8 cellular contexts compared by ENCODE assay signal in the genomic region with DNA sequence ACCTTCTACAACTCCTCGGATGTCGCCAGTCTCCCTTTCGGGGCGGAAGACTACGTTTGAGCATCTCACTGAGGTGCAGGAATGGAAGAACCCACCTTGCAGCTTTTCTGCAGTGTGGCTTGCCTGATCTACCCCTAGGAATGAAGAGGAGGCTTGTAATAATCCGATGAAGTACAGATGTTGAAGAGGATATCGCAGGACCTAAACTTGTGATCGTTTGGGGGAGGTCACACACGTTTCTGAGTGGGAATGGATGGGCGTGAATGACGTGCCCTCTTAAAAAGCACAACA. TPM values are rescaled to one million over a fixed set of nuclear protein-coding genes. Genes with fewer than 3 reads are reported as not detected.
DNase-seq lines count a peak whose midpoint lies in the region; ATAC-seq and TF ChIP-seq lines count a peak whose summit lies in the region.

No MANE protein-coding gene starts in this region.

- intact Hi-C loops in prostate gland (cut with DNase I), result loop anchor here (2.0 to 10.0 kb wide), 3 partner anchors 239 to 273 kb away; a partner anchor contains a TSS

- peak overlapping the region; percentile 93 to 98 for H3K27ac ChIP-seq in prostate gland

- peak; percentile 2 for ATAC-seq in GM21529 (IDR thresholded peaks at IDR 0.05; ENCODE audit: unreplicated experiment)
- ATAC-seq in SK-N-SH treated with all-trans-retinoic acid at 6 μM for 48 hours, result peak; percentile 22

- no peak for TF ChIP-seq POLR2A in erythroblast (IDR thresholded peaks at IDR 0.05; ENCODE audit: low read length)
- no peak for TF ChIP-seq POLR2A in prostate gland (IDR thresholded peaks at IDR 0.05)

- no peak for TF ChIP-seq CTCF in prostate gland (IDR thresholded peaks at IDR 0.05)

- WGBS in prostate gland, result 1% methylated on average over 11 of the region's 11 CpGs

- H3K4me1 ChIP-seq in prostate gland (replicated peaks), result peaks cover 7% of the 10 kb centered on the region

- H3K36me3 ChIP-seq in prostate gland, result no peaks in the 10 kb centered on the region

- peak overlapping the region; percentile 77 to 96 for H3K4me3 ChIP-seq in prostate gland

- no peaks in the 10 kb centered on the region for H3K27me3 ChIP-seq in prostate gland (replicated peaks; ENCODE audit: insufficient read depth)

- no peaks in the 10 kb centered on the region for H3K9me3 ChIP-seq in prostate gland

- peak; percentile 14 for DNase-seq in AG08395 (ENCODE audit: low spot score)
- peak; percentile 58 to 71 for DNase-seq in erythroblast (lab: John Stamatoyannopoulos, UW)
- DNase-seq in prostate gland (ENCODE audit: low spot score), result no peak
- DNase-seq in HuH-7 (ENCODE audit: low spot score), result no peak
- no peak for DNase-seq in stimulated activated CD4-positive, alpha-beta T cell treated with anti-CD3 and anti-CD28 coated beads, Interleukin-12 subunit alpha, Interleukin-12 subunit beta, amount 100 ng/mL, for 4 hours
- DNase-seq in NCI-H748 (lab: John Stamatoyannopoulos, UW; ENCODE audit: unreplicated experiment), result no peak

TF ChIP-seq in SK-N-SH treated with all-trans-retinoic acid at 6 μM for 48 hours, 23 proteins besides CTCF, POLR2A, EP300 and RAD21:
- no peak for TF ChIP-seq ZNF565 (CRISPR knock-in tag; conservative IDR thresholded peaks at IDR 0.05; ENCODE audit: low read depth)
- TF ChIP-seq, protein P1, sequence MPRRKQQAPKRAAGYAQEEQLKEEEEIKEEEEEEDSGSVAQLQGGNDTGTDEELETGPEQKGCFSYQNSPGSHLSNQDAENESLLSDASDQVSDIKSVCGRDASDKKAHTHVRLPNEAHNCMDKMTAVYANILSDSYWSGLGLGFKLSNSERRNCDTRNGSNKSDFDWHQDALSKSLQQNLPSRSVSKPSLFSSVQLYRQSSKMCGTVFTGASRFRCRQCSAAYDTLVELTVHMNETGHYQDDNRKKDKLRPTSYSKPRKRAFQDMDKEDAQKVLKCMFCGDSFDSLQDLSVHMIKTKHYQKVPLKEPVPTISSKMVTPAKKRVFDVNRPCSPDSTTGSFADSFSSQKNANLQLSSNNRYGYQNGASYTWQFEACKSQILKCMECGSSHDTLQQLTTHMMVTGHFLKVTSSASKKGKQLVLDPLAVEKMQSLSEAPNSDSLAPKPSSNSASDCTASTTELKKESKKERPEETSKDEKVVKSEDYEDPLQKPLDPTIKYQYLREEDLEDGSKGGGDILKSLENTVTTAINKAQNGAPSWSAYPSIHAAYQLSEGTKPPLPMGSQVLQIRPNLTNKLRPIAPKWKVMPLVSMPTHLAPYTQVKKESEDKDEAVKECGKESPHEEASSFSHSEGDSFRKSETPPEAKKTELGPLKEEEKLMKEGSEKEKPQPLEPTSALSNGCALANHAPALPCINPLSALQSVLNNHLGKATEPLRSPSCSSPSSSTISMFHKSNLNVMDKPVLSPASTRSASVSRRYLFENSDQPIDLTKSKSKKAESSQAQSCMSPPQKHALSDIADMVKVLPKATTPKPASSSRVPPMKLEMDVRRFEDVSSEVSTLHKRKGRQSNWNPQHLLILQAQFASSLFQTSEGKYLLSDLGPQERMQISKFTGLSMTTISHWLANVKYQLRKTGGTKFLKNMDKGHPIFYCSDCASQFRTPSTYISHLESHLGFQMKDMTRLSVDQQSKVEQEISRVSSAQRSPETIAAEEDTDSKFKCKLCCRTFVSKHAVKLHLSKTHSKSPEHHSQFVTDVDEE (CRISPR knock-in tag; IDR thresholded peaks at IDR 0.05), result no peak
- TF ChIP-seq TCF4 (CRISPR knock-in tag; IDR thresholded peaks at IDR 0.05; ENCODE audit: borderline replicate concordance), result no peak
- no peak for TF ChIP-seq BACH2 (CRISPR knock-in tag; IDR thresholded peaks at IDR 0.05; ENCODE audit: borderline replicate concordance)
- no peak for TF ChIP-seq CSDC2 (CRISPR knock-in tag; IDR thresholded peaks at IDR 0.05)
- TF ChIP-seq ISL1 (CRISPR knock-in tag; IDR thresholded peaks at IDR 0.05), result no peak
- TF ChIP-seq, protein P2, sequence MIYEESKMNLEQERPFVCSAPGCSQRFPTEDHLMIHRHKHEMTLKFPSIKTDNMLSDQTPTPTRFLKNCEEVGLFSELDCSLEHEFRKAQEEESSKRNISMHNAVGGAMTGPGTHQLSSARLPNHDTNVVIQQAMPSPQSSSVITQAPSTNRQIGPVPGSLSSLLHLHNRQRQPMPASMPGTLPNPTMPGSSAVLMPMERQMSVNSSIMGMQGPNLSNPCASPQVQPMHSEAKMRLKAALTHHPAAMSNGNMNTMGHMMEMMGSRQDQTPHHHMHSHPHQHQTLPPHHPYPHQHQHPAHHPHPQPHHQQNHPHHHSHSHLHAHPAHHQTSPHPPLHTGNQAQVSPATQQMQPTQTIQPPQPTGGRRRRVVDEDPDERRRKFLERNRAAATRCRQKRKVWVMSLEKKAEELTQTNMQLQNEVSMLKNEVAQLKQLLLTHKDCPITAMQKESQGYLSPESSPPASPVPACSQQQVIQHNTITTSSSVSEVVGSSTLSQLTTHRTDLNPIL (CRISPR knock-in tag; IDR thresholded peaks at IDR 0.05; ENCODE audit: low read depth), result no peak
- TF ChIP-seq TOX (CRISPR knock-in tag; IDR thresholded peaks at IDR 0.05; ENCODE audit: borderline replicate concordance), result no peak

RNA-seq across cellular contexts. Expression of a gene that starts 0.5 kb away (rescaled TPM):
- total RNA-seq in prostate gland, result 10 to 100 TPM; 43.8 to 63.6 TPM

Comparison
In these comparisons a context has a peak if more than half of its experiments do, and no peak if none do; other contexts are left out.
1. DNase-seq: peak in AG08395 (single experiment) and erythroblast (2 of 2); none in prostate gland (single experiment), HuH-7 (single experiment), stimulated activated CD4-positive, alpha-beta T cell treated with anti-CD3 and anti-CD28 coated beads, Interleukin-12 subunit alpha, Interleukin-12 subunit beta, amount 100 ng/mL, for 4 hours (single experiment) and NCI-H748 (single experiment).